In the genomic region with DNA sequence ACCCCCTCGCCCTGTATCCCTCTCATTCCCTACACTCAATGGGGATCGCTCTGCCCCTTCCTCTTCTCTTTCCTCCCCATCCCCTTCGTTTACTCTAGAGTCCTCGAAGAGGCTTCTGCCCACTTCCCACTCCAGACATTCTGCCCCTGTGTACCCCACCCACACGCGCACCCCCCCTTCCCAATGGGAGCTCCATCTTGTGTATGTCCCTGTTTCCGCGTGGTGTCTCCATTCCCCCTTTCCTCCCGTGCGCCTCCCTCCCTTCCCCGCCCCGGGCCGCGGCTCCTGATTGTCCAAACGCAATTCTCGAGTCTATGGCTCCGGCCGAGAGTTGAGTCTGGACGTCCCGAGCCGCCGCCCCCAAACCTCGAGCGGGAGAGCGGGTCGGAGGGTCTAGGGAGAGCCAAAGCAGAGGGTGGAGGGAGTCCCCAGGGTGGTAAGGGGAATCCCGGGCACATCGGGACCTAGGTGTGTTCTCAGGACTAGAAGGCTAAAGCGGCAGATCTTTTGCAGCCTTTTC, we compare ENCODE assay signal across 1 cellular context.
TF ChIP-seq lines count a peak whose summit lies in the region.

No MANE protein-coding gene starts in this region.

TF ChIP-seq in GM12878, 131 proteins besides CTCF, POLR2A, EP300 and RAD21:
- TF ChIP-seq CEBPB (IDR thresholded peaks at IDR 0.05; ENCODE audit: borderline replicate concordance in 1 of 2, low read depth in 2 of 2, low read length in 2 of 2) (no peak), MEF2B (IDR thresholded peaks at IDR 0.05; ENCODE audit: partially characterized antibody, poor library complexity, severe bottlenecking) (peak; percentile 58)
